Comparison of ENCODE assay signal across 19 cellular contexts in genomic region chr6:16055852-16056251, GRCh38.
"Had no signal": no experiment of that assay in that cellular context is flagged by ENCODE, and none has a peak within 500 bp of the region (broad histone marks: within the 10 kb centered on the region; RNA-seq: fewer than 3 reads in every experiment).

No MANE protein-coding gene starts in this region.

- H3K27ac ChIP-seq: breast epithelium, right lobe of liver, tibial nerve had no signal

- H3K36me3 Mint-ChIP-seq: activated naive CD8-positive, alpha-beta T cell treated with anti-CD3 and anti-CD28 coated beads for 36 hours; naive thymus-derived CD8-positive, alpha-beta T cell; stimulated activated naive B cell treated with anti-CD40 and anti-IgM and Interleukin-4, amounts not matched to agents 10 μg/mL and 1 μg/mL and 100 μg/mL, for 72 hours had no signal

- H3K9me3 Mint-ChIP-seq: activated CD4-positive, alpha-beta memory T cell treated with anti-CD3 and anti-CD28 coated beads, Interleukin-2, amount 10 ng/mL, durations not matched to agents 7 days and 5 days; activated naive CD8-positive, alpha-beta T cell treated with anti-CD3 and anti-CD28 coated beads for 36 hours; activated T-cell treated with anti-CD3 and anti-CD28 coated beads, Interleukin-2, amount 50 U/mL, for 72 hours; endodermal cell; naive thymus-derived CD8-positive, alpha-beta T cell; stimulated activated naive B cell treated with anti-CD40 and anti-IgM and Interleukin-4, amounts not matched to agents 10 μg/mL and 1 μg/mL and 100 μg/mL, for 72 hours had no signal

- FAIRE-seq: islet of Langerhans had no signal

- H3K4me3 ChIP-seq: breast epithelium, mucosa of descending colon, right lobe of liver, tibial nerve had no signal

- H3K9me3 ChIP-seq: breast epithelium, mucosa of descending colon, right lobe of liver, tibial nerve had no signal

- H3K27me3 ChIP-seq: breast epithelium, right lobe of liver, tibial nerve had no signal

- H3K4me1 Mint-ChIP-seq: activated naive CD8-positive, alpha-beta T cell treated with anti-CD3 and anti-CD28 coated beads for 36 hours had no signal

- H3K4me3 Mint-ChIP-seq: activated CD4-positive, alpha-beta memory T cell treated with anti-CD3 and anti-CD28 coated beads, Interleukin-2, amount 10 ng/mL, durations not matched to agents 7 days and 5 days; activated naive CD8-positive, alpha-beta T cell treated with anti-CD3 and anti-CD28 coated beads for 36 hours; activated T-cell treated with anti-CD3 and anti-CD28 coated beads, Interleukin-2, amount 50 U/mL, for 72 hours; endodermal cell; naive thymus-derived CD8-positive, alpha-beta T cell; stimulated activated naive B cell treated with anti-CD40 and anti-IgM and Interleukin-4, amounts not matched to agents 10 μg/mL and 1 μg/mL and 100 μg/mL, for 72 hours had no signal

- H3K36me3 ChIP-seq: breast epithelium, right lobe of liver, tibial nerve had no signal

- H3K4me1 ChIP-seq: breast epithelium, right lobe of liver had no signal

- ATAC-seq: activated T-cell treated with anti-CD3 and anti-CD28 coated beads, Interleukin-2, amount 50 U/mL, for 72 hours; mucosa of descending colon; naive thymus-derived CD8-positive, alpha-beta T cell; right lobe of liver; stimulated activated naive B cell treated with anti-CD40 and anti-IgM and Interleukin-4, amounts not matched to agents 10 μg/mL and 1 μg/mL and 100 μg/mL, for 72 hours had no signal

- H3K27me3 Mint-ChIP-seq: stimulated activated naive B cell treated with anti-CD40 and anti-IgM and Interleukin-4, amounts not matched to agents 10 μg/mL and 1 μg/mL and 100 μg/mL, for 72 hours had no signal

- DNase-seq: activated CD4-positive, alpha-beta memory T cell treated with anti-CD3 and anti-CD28 coated beads, Interleukin-2, amount 10 ng/mL, durations not matched to agents 7 days and 5 days; activated CD4-positive, alpha-beta T cell treated with anti-CD3 and anti-CD28 coated beads for 1 hour; activated gamma-delta T cell treated with Interleukin-2 at 50 U/mL for 16 hours; activated naive CD8-positive, alpha-beta T cell treated with anti-CD3 and anti-CD28 coated beads for 36 hours; activated T-cell treated with anti-CD3 and anti-CD28 coated beads, Interleukin-2, amount 50 U/mL, for 72 hours; aorta; dermis blood vessel endothelial cell; endodermal cell; glutamatergic neuron; mucosa of descending colon; naive thymus-derived CD8-positive, alpha-beta T cell; nucleus accumbens; right lobe of liver; stimulated activated CD4-positive, alpha-beta T cell treated with anti-CD3 and anti-CD28 coated beads, Interleukin-2, amount 100 ng/mL, for 24 hours; stimulated activated naive B cell treated with anti-CD40 and anti-IgM and Interleukin-4, amounts not matched to agents 10 μg/mL and 1 μg/mL and 100 μg/mL, for 72 hours had no signal

- H3K27ac Mint-ChIP-seq: activated CD4-positive, alpha-beta memory T cell treated with anti-CD3 and anti-CD28 coated beads, Interleukin-2, amount 10 ng/mL, durations not matched to agents 7 days and 5 days; activated naive CD8-positive, alpha-beta T cell treated with anti-CD3 and anti-CD28 coated beads for 36 hours; activated T-cell treated with anti-CD3 and anti-CD28 coated beads, Interleukin-2, amount 50 U/mL, for 72 hours; endodermal cell; progenitor cell of endocrine pancreas; stimulated activated naive B cell treated with anti-CD40 and anti-IgM and Interleukin-4, amounts not matched to agents 10 μg/mL and 1 μg/mL and 100 μg/mL, for 72 hours had no signal
